Comparison of ENCODE assay signal across 9 cellular contexts in genomic region chr19:13120817-13121216, GRCh38. TPM values are rescaled to one million over a fixed set of nuclear protein-coding genes. Genes with fewer than 3 reads are reported as not detected.
DNase-seq lines count a peak whose midpoint lies in the region; ATAC-seq lines count a peak whose summit lies in the region.
"Had no signal": no experiment of that assay in that cellular context is flagged by ENCODE, and none has a peak within 500 bp of the region (broad histone marks: within the 10 kb centered on the region; RNA-seq: fewer than 3 reads in every experiment).

No MANE protein-coding gene starts in this region.

- H3K36me3 Mint-ChIP-seq in activated naive CD4-positive, alpha-beta T cell treated with anti-CD3 and anti-CD28 coated beads, Interleukin-2, amount 50 U/mL, for 72 hours = peaks cover 12 to 19% of the 10 kb centered on the region in 2 donors
- peaks cover 14% of the 10 kb centered on the region for H3K36me3 Mint-ChIP-seq in activated CD4-positive, alpha-beta memory T cell treated with anti-CD3 and anti-CD28 coated beads for 36 hours

- no peak overlapping the region for H3K4me3 Mint-ChIP-seq in activated CD4-positive, alpha-beta memory T cell treated with anti-CD3 and anti-CD28 coated beads for 36 hours

- no peak for ATAC-seq in activated naive CD4-positive, alpha-beta T cell treated with anti-CD3 and anti-CD28 coated beads, Interleukin-2, amount 50 U/mL, for 72 hours
- no peak for ATAC-seq in esophagus mucosa

- H3K4me1 Mint-ChIP-seq in activated CD4-positive, alpha-beta memory T cell treated with anti-CD3 and anti-CD28 coated beads for 36 hours (ENCODE audit: low read depth) = peaks cover 48% of the 10 kb centered on the region

- POLR2A ChIA-PET in activated CD4-positive, alpha-beta memory T cell treated with anti-CD3 and anti-CD28 coated beads for 36 hours (lab: Charles Lee) = interaction anchor here (1.8 kb wide), 1 partner anchor 12 kb away, joined by 5 read pairs; no protein-coding TSS in a partner anchor

- no peaks in the 10 kb centered on the region for H3K9me3 Mint-ChIP-seq in activated naive CD4-positive, alpha-beta T cell treated with anti-CD3 and anti-CD28 coated beads, Interleukin-2, amount 50 U/mL, for 72 hours
- H3K9me3 Mint-ChIP-seq in activated CD4-positive, alpha-beta memory T cell treated with anti-CD3 and anti-CD28 coated beads for 36 hours = no peaks in the 10 kb centered on the region

- H3K27ac Mint-ChIP-seq in activated naive CD4-positive, alpha-beta T cell treated with anti-CD3 and anti-CD28 coated beads, Interleukin-2, amount 50 U/mL, for 72 hours = peak overlapping the region; percentile 58 to 85
- peak overlapping the region; percentile 49 for H3K27ac Mint-ChIP-seq in activated CD4-positive, alpha-beta memory T cell treated with anti-CD3 and anti-CD28 coated beads for 36 hours

- CTCF ChIA-PET in activated CD4-positive, alpha-beta memory T cell treated with anti-CD3 and anti-CD28 coated beads for 36 hours (lab: Charles Lee) = interaction anchor here (0.6 to 2.1 kb wide), 5 partner anchors 31 to 143 kb away, joined by 3 to 6 read pairs (median 3); no protein-coding TSS in a partner anchor

- intact Hi-C loops in activated CD4-positive, alpha-beta memory T cell treated with anti-CD3 and anti-CD28 coated beads for 36 hours (cut with micrococcal nuclease) = no loop called here

- no peaks in the 10 kb centered on the region for H3K27me3 Mint-ChIP-seq in activated CD4-positive, alpha-beta memory T cell treated with anti-CD3 and anti-CD28 coated beads for 36 hours

- DNase-seq in activated naive CD4-positive, alpha-beta T cell treated with anti-CD3 and anti-CD28 coated beads, Interleukin-2, amount 50 U/mL, for 72 hours (ENCODE audit: low spot score in 2 of 2) = no peak
- no peak for DNase-seq in activated naive CD4-positive, alpha-beta T cell (lab: John Stamatoyannopoulos, UW)
- DNase-seq in activated CD4-positive, alpha-beta memory T cell treated with anti-CD3 and anti-CD28 coated beads for 36 hours = no peak
- DNase-seq in fibroblast of peridontal ligament (ENCODE audit: extremely low read depth) (peak; percentile 52), superior temporal gyrus (ENCODE audit: extremely low spot score) (peak; percentile 3), dedifferentiated amniotic fluid mesenchymal stem cell (ENCODE audit: extremely low spot score) (no peak)
- DNase-seq in stimulated activated CD4-positive, alpha-beta T cell treated with anti-CD3 and anti-CD28 coated beads, Interleukin-4, amount 100 ng/mL, for 1 hour = no peak
- DNase-seq: NCI-H526 had no signal

RNA-seq across cellular contexts. Expression of gene NACC1, which starts 2.8 kb away (rescaled TPM):
- total RNA-seq in activated naive CD4-positive, alpha-beta T cell treated with anti-CD3 and anti-CD28 coated beads, Interleukin-2, amount 50 U/mL, for 72 hours = 10 to 100 TPM; 56.0 to 67.0 TPM
- total RNA-seq in activated CD4-positive, alpha-beta memory T cell treated with anti-CD3 and anti-CD28 coated beads for 36 hours = 10 to 100 TPM; 89.8 to 90.9 TPM
- 40.0 TPM for total RNA-seq in esophagus mucosa

RNA-seq across cellular contexts. Expression of gene TRMT1, which starts 4.3 kb away (rescaled TPM):
- 10 to 100 TPM; 65.5 to 82.4 TPM for total RNA-seq in activated naive CD4-positive, alpha-beta T cell treated with anti-CD3 and anti-CD28 coated beads, Interleukin-2, amount 50 U/mL, for 72 hours
- 10 to 100 TPM; 59.2 to 61.3 TPM for total RNA-seq in activated CD4-positive, alpha-beta memory T cell treated with anti-CD3 and anti-CD28 coated beads for 36 hours
- total RNA-seq in esophagus mucosa = 23.8 TPM

RNA-seq across cellular contexts. Expression of gene LYL1, which starts 18.2 kb away (rescaled TPM):
- 1 to 10 TPM in 1 of 2 donors, under 1 TPM in 1; 0.71 to 3.2 TPM for total RNA-seq in activated naive CD4-positive, alpha-beta T cell treated with anti-CD3 and anti-CD28 coated beads, Interleukin-2, amount 50 U/mL, for 72 hours
- total RNA-seq in activated CD4-positive, alpha-beta memory T cell treated with anti-CD3 and anti-CD28 coated beads for 36 hours = 1 to 10 TPM; 5.0 to 5.6 TPM
- total RNA-seq in esophagus mucosa = 1.4 TPM

RNA-seq across cellular contexts. Expression of gene STX10, which starts 29.4 kb away (rescaled TPM):
- 10 to 100 TPM; 67.2 to 77.1 TPM for total RNA-seq in activated naive CD4-positive, alpha-beta T cell treated with anti-CD3 and anti-CD28 coated beads, Interleukin-2, amount 50 U/mL, for 72 hours
- 10 to 100 TPM; 65.5 to 66.3 TPM for total RNA-seq in activated CD4-positive, alpha-beta memory T cell treated with anti-CD3 and anti-CD28 coated beads for 36 hours
- 46.0 TPM for total RNA-seq in esophagus mucosa

RNA-seq across cellular contexts. Expression of gene IER2, which starts 29.4 kb away (rescaled TPM):
- 100 to 1,000 TPM; 111 to 174 TPM for total RNA-seq in activated naive CD4-positive, alpha-beta T cell treated with anti-CD3 and anti-CD28 coated beads, Interleukin-2, amount 50 U/mL, for 72 hours
- 100 to 1,000 TPM; 129 to 137 TPM for total RNA-seq in activated CD4-positive, alpha-beta memory T cell treated with anti-CD3 and anti-CD28 coated beads for 36 hours
- total RNA-seq in esophagus mucosa = 97.7 TPM

Comparison
In these comparisons a context has a peak if more than half of its experiments do, and no peak if none do; other contexts are left out.
1. DNase-seq: peak in fibroblast of peridontal ligament (single experiment) and superior temporal gyrus (single experiment); none in activated naive CD4-positive, alpha-beta T cell treated with anti-CD3 and anti-CD28 coated beads, Interleukin-2, amount 50 U/mL, for 72 hours (0 of 2), activated naive CD4-positive, alpha-beta T cell (0 of 4), activated CD4-positive, alpha-beta memory T cell treated with anti-CD3 and anti-CD28 coated beads for 36 hours (single experiment), dedifferentiated amniotic fluid mesenchymal stem cell (single experiment) and stimulated activated CD4-positive, alpha-beta T cell treated with anti-CD3 and anti-CD28 coated beads, Interleukin-4, amount 100 ng/mL, for 1 hour (single experiment).